Comparison of ENCODE assay signal across 32 cellular contexts in the genomic region with DNA sequence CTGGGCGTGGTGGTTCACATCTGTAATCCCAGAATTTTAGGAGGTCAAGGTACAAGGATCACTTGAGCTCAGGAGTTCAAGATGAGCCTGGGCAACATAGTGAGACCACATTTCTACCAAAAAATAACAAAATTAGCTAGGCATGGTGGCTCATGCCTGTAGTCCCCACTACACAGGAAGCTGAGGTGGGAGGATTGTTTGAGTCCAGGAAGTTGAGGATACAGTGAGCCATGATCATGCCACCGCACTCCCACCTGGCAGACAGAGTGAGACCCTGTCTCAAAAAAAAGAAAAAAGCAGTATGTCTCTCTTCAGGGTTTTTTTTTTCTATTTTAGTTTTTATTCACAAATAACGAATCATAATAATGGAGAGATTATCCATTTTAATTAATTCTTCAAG.
"Had no signal": no experiment of that assay in that cellular context is flagged by ENCODE, and none has a peak within 500 bp of the region (broad histone marks: within the 10 kb centered on the region; RNA-seq: fewer than 3 reads in every experiment).

No MANE protein-coding gene starts in this region.

- H3K27me3 Mint-ChIP-seq: activated CD4-positive, alpha-beta memory T cell treated with anti-CD3 and anti-CD28 coated beads for 36 hours; activated CD4-positive, alpha-beta T cell treated with anti-CD3 and anti-CD28 coated beads for 36 hours; activated CD4-positive, alpha-beta T cell treated with anti-CD3 and anti-CD28 coated beads, Interleukin-2, amount 10 ng/mL, durations not matched to agents 24 days and 14 days; activated CD8-positive, alpha-beta memory T cell treated with anti-CD3 and anti-CD28 coated beads, Interleukin-2, amount 10 ng/mL, durations not matched to agents 7 days and 5 days; activated naive CD4-positive, alpha-beta T cell treated with anti-CD3 and anti-CD28 coated beads, Interleukin-2, amount 50 U/mL, for 24 hours; central memory CD8-positive, alpha-beta T cell; dendritic cell treated with granulocyte-macrophage colony-stimulating factor and Interleukin-4, amounts not matched to agents 40 ng/mL and 50 ng/mL, for 4 days; effector memory CD8-positive, alpha-beta T cell; T-helper 17 cell had no signal

- H3K9me3 Mint-ChIP-seq: activated CD4-positive, alpha-beta memory T cell treated with anti-CD3 and anti-CD28 coated beads for 36 hours; activated CD4-positive, alpha-beta T cell treated with anti-CD3 and anti-CD28 coated beads, Interleukin-2, amount 10 ng/mL, durations not matched to agents 24 days and 14 days; activated naive CD4-positive, alpha-beta T cell treated with anti-CD3 and anti-CD28 coated beads for 36 hours; activated naive CD4-positive, alpha-beta T cell treated with anti-CD3 and anti-CD28 coated beads, Interleukin-2, amount 50 U/mL, for 24 hours; activated T-helper 1 cell treated with anti-CD3 and anti-CD28 coated beads, Interleukin-12 subunit alpha, Interleukin-12 subunit beta, Interleukin-2, Interleukin-4 antibody, amounts not matched to agents 30 ng/mL and 10 ng/mL and 1 ng/mL, durations not matched to agents 14 hours and 24 hours and 36 hours; activated T-helper 2 cell treated with anti-CD3 and anti-CD28 coated beads, Interferon-gamma antibody, Interleukin-2, Interleukin-4, amounts not matched to agents 10 μg/mL and 5 μg/mL and 100 μg/mL, durations not matched to agents 14 hours and 24 hours and 36 hours; central memory CD8-positive, alpha-beta T cell; dendritic cell treated with granulocyte-macrophage colony-stimulating factor and Interleukin-4, amounts not matched to agents 40 ng/mL and 50 ng/mL, for 4 days; effector memory CD8-positive, alpha-beta T cell; T-helper 2 cell treated with Interferon-gamma antibody and Interleukin-4, amounts not matched to agents 5 μg/mL and 100 μg/mL, for 36 hours had no signal

- H3K9me3 ChIP-seq: esophagus muscularis mucosa, gastrocnemius medialis, heart left ventricle had no signal

- H3K4me1 Mint-ChIP-seq: activated CD4-positive, alpha-beta T cell treated with anti-CD3 and anti-CD28 coated beads for 36 hours; central memory CD8-positive, alpha-beta T cell had no signal

- ATAC-seq: activated CD4-positive, alpha-beta T cell treated with anti-CD3 and anti-CD28 coated beads for 36 hours; activated CD8-positive, alpha-beta memory T cell treated with anti-CD3 and anti-CD28 coated beads, Interleukin-2, amount 10 ng/mL, durations not matched to agents 7 days and 5 days; activated CD8-positive, alpha-beta T cell treated with anti-CD3 and anti-CD28 coated beads, Interleukin-2, amount 10 ng/mL, durations not matched to agents 7 days and 5 days; effector memory CD8-positive, alpha-beta T cell; foreskin keratinocyte; gastrocnemius medialis; heart left ventricle; T-helper 17 cell had no signal

- H3K4me3 ChIP-seq: coronary artery, esophagus muscularis mucosa, gastrocnemius medialis, heart left ventricle had no signal

- H3K27me3 ChIP-seq: brain microvascular endothelial cell, esophagus muscularis mucosa, foreskin keratinocyte, gastrocnemius medialis, heart left ventricle had no signal

- H3K27ac ChIP-seq: brain microvascular endothelial cell, coronary artery, esophagus muscularis mucosa, foreskin keratinocyte, gastrocnemius medialis, heart left ventricle had no signal

- H3K4me1 ChIP-seq: heart left ventricle had no signal

- H3K4me3 Mint-ChIP-seq: activated CD4-positive, alpha-beta memory T cell treated with anti-CD3 and anti-CD28 coated beads for 36 hours; activated CD4-positive, alpha-beta T cell treated with anti-CD3 and anti-CD28 coated beads for 36 hours; activated CD4-positive, alpha-beta T cell treated with anti-CD3 and anti-CD28 coated beads, Interleukin-2, amount 10 ng/mL, durations not matched to agents 24 days and 14 days; activated CD8-positive, alpha-beta memory T cell treated with anti-CD3 and anti-CD28 coated beads, Interleukin-2, amount 10 ng/mL, durations not matched to agents 7 days and 5 days; activated CD8-positive, alpha-beta T cell treated with anti-CD3 and anti-CD28 coated beads, Interleukin-2, amount 10 ng/mL, durations not matched to agents 7 days and 5 days; activated naive CD4-positive, alpha-beta T cell treated with anti-CD3 and anti-CD28 coated beads for 36 hours; activated naive CD4-positive, alpha-beta T cell treated with anti-CD3 and anti-CD28 coated beads, Interleukin-2, amount 50 U/mL, for 24 hours; activated T-helper 1 cell treated with anti-CD3 and anti-CD28 coated beads, Interleukin-12 subunit alpha, Interleukin-12 subunit beta, Interleukin-2, Interleukin-4 antibody, amounts not matched to agents 30 ng/mL and 10 ng/mL and 1 ng/mL, durations not matched to agents 14 hours and 24 hours and 36 hours; central memory CD8-positive, alpha-beta T cell; dendritic cell treated with granulocyte-macrophage colony-stimulating factor and Interleukin-4, amounts not matched to agents 40 ng/mL and 50 ng/mL, for 4 days; effector memory CD8-positive, alpha-beta T cell; T-helper 17 cell; T-helper 2 cell treated with Interferon-gamma antibody and Interleukin-4, amounts not matched to agents 5 μg/mL and 100 μg/mL, for 36 hours had no signal

- H3K36me3 ChIP-seq: brain microvascular endothelial cell had no signal

- H3K36me3 Mint-ChIP-seq: activated CD4-positive, alpha-beta memory T cell treated with anti-CD3 and anti-CD28 coated beads for 36 hours had no signal

- H3K27ac Mint-ChIP-seq: activated CD4-positive, alpha-beta memory T cell treated with anti-CD3 and anti-CD28 coated beads for 36 hours; activated CD4-positive, alpha-beta T cell treated with anti-CD3 and anti-CD28 coated beads for 36 hours; activated CD4-positive, alpha-beta T cell treated with anti-CD3 and anti-CD28 coated beads, Interleukin-2, amount 10 ng/mL, durations not matched to agents 24 days and 14 days; activated CD8-positive, alpha-beta memory T cell treated with anti-CD3 and anti-CD28 coated beads, Interleukin-2, amount 10 ng/mL, durations not matched to agents 7 days and 5 days; activated CD8-positive, alpha-beta T cell treated with anti-CD3 and anti-CD28 coated beads, Interleukin-2, amount 10 ng/mL, durations not matched to agents 7 days and 5 days; activated naive CD4-positive, alpha-beta T cell treated with anti-CD3 and anti-CD28 coated beads for 36 hours; activated naive CD4-positive, alpha-beta T cell treated with anti-CD3 and anti-CD28 coated beads, Interleukin-2, amount 50 U/mL, for 24 hours; activated T-helper 1 cell treated with anti-CD3 and anti-CD28 coated beads, Interleukin-12 subunit alpha, Interleukin-12 subunit beta, Interleukin-2, Interleukin-4 antibody, amounts not matched to agents 30 ng/mL and 10 ng/mL and 1 ng/mL, durations not matched to agents 14 hours and 24 hours and 36 hours; activated T-helper 2 cell treated with anti-CD3 and anti-CD28 coated beads, Interferon-gamma antibody, Interleukin-2, Interleukin-4, amounts not matched to agents 10 μg/mL and 5 μg/mL and 100 μg/mL, durations not matched to agents 14 hours and 24 hours and 36 hours; dendritic cell treated with granulocyte-macrophage colony-stimulating factor and Interleukin-4, amounts not matched to agents 40 ng/mL and 50 ng/mL, for 4 days; effector memory CD8-positive, alpha-beta T cell; T-helper 17 cell; T-helper 2 cell treated with Interferon-gamma antibody and Interleukin-4, amounts not matched to agents 5 μg/mL and 100 μg/mL, for 36 hours had no signal

- DNase-seq: activated CD4-positive, alpha-beta memory T cell treated with anti-CD3 and anti-CD28 coated beads for 36 hours; activated CD4-positive, alpha-beta T cell treated with anti-CD3 and anti-CD28 coated beads for 36 hours; activated CD4-positive, alpha-beta T cell treated with anti-CD3 and anti-CD28 coated beads, Interleukin-2, amount 10 ng/mL, durations not matched to agents 24 days and 14 days; activated CD4-positive, CD25-positive, alpha-beta regulatory T cell; activated CD4-positive, CD25-positive, alpha-beta regulatory T cell treated with anti-CD3 and anti-CD28 coated beads, Interleukin-2, amount 50 U/mL, for 72 hours; activated CD8-positive, alpha-beta memory T cell treated with anti-CD3 and anti-CD28 coated beads, Interleukin-2, amount 10 ng/mL, durations not matched to agents 7 days and 5 days; activated CD8-positive, alpha-beta memory T cell treated with anti-CD3 and anti-CD28 coated beads, Interleukin-2, amount 50 U/mL, for 4 hours; activated CD8-positive, alpha-beta T cell treated with anti-CD3 and anti-CD28 coated beads, Interleukin-2, amount 10 ng/mL, durations not matched to agents 7 days and 5 days; activated effector memory CD4-positive, alpha-beta T cell treated with anti-CD3 and anti-CD28 coated beads, Interleukin-2, amount 50 U/mL, for 16 hours; activated naive CD4-positive, alpha-beta T cell treated with anti-CD3 and anti-CD28 coated beads for 36 hours; activated T-cell treated with anti-CD3 and anti-CD28 coated beads, Interleukin-2, amount 50 U/mL, for 1 hour; activated T-cell treated with anti-CD3 and anti-CD28 coated beads, Interleukin-2, amount 50 U/mL, for 48 hours; amniotic stem cell; anterior cingulate cortex; brain microvascular endothelial cell; effector CD4-positive, alpha-beta T cell; effector memory CD8-positive, alpha-beta T cell; erythroblast; foreskin keratinocyte; gastrocnemius medialis; glutamatergic neuron; heart left ventricle; T-helper 1 cell; T-helper 17 cell had no signal
